Comparison of ENCODE assay signal across 9 cellular contexts in the genomic region with DNA sequence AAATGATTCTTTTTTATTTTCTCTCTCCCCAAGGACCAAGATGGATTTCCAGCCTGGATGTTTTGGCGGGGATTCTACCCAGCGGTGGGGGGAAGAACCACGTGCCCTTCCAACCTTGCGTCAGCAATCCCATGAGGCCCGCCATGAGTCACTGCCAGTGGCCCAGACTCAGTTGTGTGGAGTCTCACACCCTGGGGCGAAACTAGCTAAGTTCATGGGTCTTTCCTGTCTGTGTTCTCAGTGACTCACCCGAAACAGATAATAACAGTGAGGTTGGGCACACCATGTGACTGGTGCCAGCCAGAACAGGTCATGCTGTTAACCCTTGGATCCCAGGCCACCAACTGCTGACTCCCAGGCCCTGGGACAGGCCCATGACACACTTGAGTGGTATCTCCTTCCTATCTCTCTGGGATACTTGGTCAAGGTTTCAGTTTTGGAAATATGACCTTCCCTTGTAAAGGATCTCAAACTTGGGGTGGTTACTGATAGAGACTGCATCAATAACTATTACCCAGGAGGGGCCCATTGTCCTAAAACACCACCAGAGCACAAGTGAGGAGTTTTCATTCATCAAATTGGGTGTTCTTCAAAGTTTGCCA.
DNase-seq lines count a peak whose midpoint lies in the region; ATAC-seq and TF ChIP-seq lines count a peak whose summit lies in the region.
"Had no signal": no experiment of that assay in that cellular context is flagged by ENCODE, and none has a peak within 500 bp of the region (broad histone marks: within the 10 kb centered on the region; RNA-seq: fewer than 3 reads in every experiment).

No MANE protein-coding gene starts in this region.

- ATAC-seq in GM18511 (IDR thresholded peaks at IDR 0.05; ENCODE audit: unreplicated experiment): peak; percentile 94
- peak; percentile 80 for ATAC-seq in HG02885 (IDR thresholded peaks at IDR 0.05; ENCODE audit: poor library complexity, unreplicated experiment)
- peak; percentile 78 for ATAC-seq in activated naive CD8-positive, alpha-beta T cell treated with anti-CD3 and anti-CD28 coated beads, Interleukin-2, amount 10 ng/mL, durations not matched to agents 7 days and 5 days (ENCODE audit: low read depth)
- ATAC-seq in stimulated activated memory B cell treated with anti-CD40 and anti-IgM and Interleukin-4, amounts not matched to agents 10 μg/mL and 1 μg/mL and 100 μg/mL, for 72 hours: peak; percentile 96

- H3K36me3 ChIP-seq in SK-N-SH (replicated peaks in 1 of 2; ENCODE audit: control insufficient read depth in 1 of 2, insufficient read depth in 2 of 2, low read length in 1 of 2) (no peaks in the 10 kb centered on the region), neural progenitor cell (no peaks in the 10 kb centered on the region)

- H3K27ac ChIP-seq in SK-N-SH (ENCODE audit: low read depth in 2 of 2, low read length in 1 of 2) (peak overlapping the region in 1 of 2 experiments; percentile 11; a peak in 1 of 4 replicates), neural progenitor cell (no peak overlapping the region)
- H3K27ac ChIP-seq: VCaP had no signal

- H3K9me3 ChIP-seq in SK-N-SH (no peaks in the 10 kb centered on the region), neural progenitor cell (ENCODE audit: low read depth) (no peaks in the 10 kb centered on the region)

- DNase-seq in SK-N-SH (no peak), lower leg skin (ENCODE audit: low spot score in 2 of 2) (peak; percentile 84 to 94), NCI-H1694 treated with DMSO at 0.1 percent for 48 hours (lab: John Stamatoyannopoulos, UW) (no peak), neural progenitor cell (ENCODE audit: low spot score) (no peak)
- no peak for DNase-seq in activated naive CD8-positive, alpha-beta T cell treated with anti-CD3 and anti-CD28 coated beads, Interleukin-2, amount 10 ng/mL, durations not matched to agents 7 days and 5 days

- no peak overlapping the region for H3K9ac ChIP-seq in SK-N-SH
- no peak overlapping the region for H3K9ac ChIP-seq in neural progenitor cell

- intact Hi-C loops in lower leg skin (cut with DNase I; ENCODE audit: low total_unique reads): no loop called here

- TF ChIP-seq EP300 in SK-N-SH (IDR thresholded peaks at IDR 0.05; ENCODE audit: borderline replicate concordance in 1 of 2, low read depth in 1 of 2, low read length in 1 of 2): no peak

- no peaks in the 10 kb centered on the region for H4K20me1 ChIP-seq in SK-N-SH (ENCODE audit: insufficient read depth)
- no peaks in the 10 kb centered on the region for H4K20me1 ChIP-seq in neural progenitor cell (ENCODE audit: low read depth)

- 64% methylated on average over 6 of the region's 7 CpGs for WGBS in SK-N-SH (ENCODE audit: low lambda C conversion rate)
- WGBS in lower leg skin, 2 donors: 24 to 37% methylated on average over 7 of the region's 7 CpGs

- H2AFZ ChIP-seq in SK-N-SH (ENCODE audit: low read depth) (no peak overlapping the region; the same call in 1 of the 2 replicates), neural progenitor cell (replicated peaks) (no peak overlapping the region)

- H3K4me3 ChIP-seq in SK-N-SH (ENCODE audit: low read depth in 2 of 2, low read length in 1 of 2): no peak overlapping the region
- no peak overlapping the region for H3K4me3 ChIP-seq in lower leg skin (ENCODE audit: low read depth, poor library complexity, severe bottlenecking)
- H3K4me3 ChIP-seq in neural progenitor cell: no peak overlapping the region

- H3K4me3 Mint-ChIP-seq in activated naive CD8-positive, alpha-beta T cell treated with anti-CD3 and anti-CD28 coated beads, Interleukin-2, amount 10 ng/mL, durations not matched to agents 7 days and 5 days: no peak overlapping the region
- no peak overlapping the region for H3K4me3 Mint-ChIP-seq in stimulated activated memory B cell treated with anti-CD40 and anti-IgM and Interleukin-4, amounts not matched to agents 10 μg/mL and 1 μg/mL and 100 μg/mL, for 72 hours
- H3K4me3 Mint-ChIP-seq in neural progenitor cell: no peak overlapping the region

- H3F3A ChIP-seq in SK-N-SH (replicated peaks; ENCODE audit: insufficient read depth) (no peaks in the 10 kb centered on the region), neural progenitor cell (ENCODE audit: low read depth) (no peaks in the 10 kb centered on the region)

- H3K27me3 ChIP-seq in SK-N-SH (ENCODE audit: insufficient read depth) (no peaks in the 10 kb centered on the region), neural progenitor cell (no peaks in the 10 kb centered on the region)

- CTCF ChIA-PET in SK-N-SH (lab: Yijun Ruan, JAX): no interaction called here

- TF ChIP-seq POLR2A in lower leg skin (IDR thresholded peaks at IDR 0.05): no peak

- TF ChIP-seq RAD21 in SK-N-SH (IDR thresholded peaks at IDR 0.05; ENCODE audit: low read length): no peak

- no peak for TF ChIP-seq CTCF in SK-N-SH (IDR thresholded peaks at IDR 0.05)
- TF ChIP-seq CTCF in lower leg skin (IDR thresholded peaks at IDR 0.05): no peak
- TF ChIP-seq CTCF in neural progenitor cell (IDR thresholded peaks at IDR 0.05): no peak

- POLR2A ChIA-PET in SK-N-SH (lab: Yijun Ruan, JAX): no interaction called here
- POLR2A ChIA-PET in activated naive CD8-positive, alpha-beta T cell treated with anti-CD3 and anti-CD28 coated beads, Interleukin-2, amount 10 ng/mL, durations not matched to agents 7 days and 5 days (lab: Charles Lee): interaction anchor here (0.9 to 1.5 kb wide), 2 partner anchors 11 to 63 kb away, joined by 3 to 4 read pairs; no protein-coding TSS in a partner anchor

- H3K27me3 Mint-ChIP-seq in activated naive CD8-positive, alpha-beta T cell treated with anti-CD3 and anti-CD28 coated beads, Interleukin-2, amount 10 ng/mL, durations not matched to agents 7 days and 5 days: peaks cover 2% of the 10 kb centered on the region
- no peaks in the 10 kb centered on the region for H3K27me3 Mint-ChIP-seq in stimulated activated memory B cell treated with anti-CD40 and anti-IgM and Interleukin-4, amounts not matched to agents 10 μg/mL and 1 μg/mL and 100 μg/mL, for 72 hours
- H3K27me3 Mint-ChIP-seq in neural progenitor cell (ENCODE audit: insufficient read depth, low read depth): peaks cover 12% of the 10 kb centered on the region

- H3K36me3 Mint-ChIP-seq in activated naive CD8-positive, alpha-beta T cell treated with anti-CD3 and anti-CD28 coated beads, Interleukin-2, amount 10 ng/mL, durations not matched to agents 7 days and 5 days: peaks cover 1% of the 10 kb centered on the region
- no peaks in the 10 kb centered on the region for H3K36me3 Mint-ChIP-seq in stimulated activated memory B cell treated with anti-CD40 and anti-IgM and Interleukin-4, amounts not matched to agents 10 μg/mL and 1 μg/mL and 100 μg/mL, for 72 hours
- H3K36me3 Mint-ChIP-seq in neural progenitor cell: no peaks in the 10 kb centered on the region

- H3K4me1 ChIP-seq in SK-N-SH (ENCODE audit: control insufficient read depth in 1 of 2, insufficient read depth in 2 of 2, low read depth in 1 of 2, low read length in 1 of 2): no peaks in the 10 kb centered on the region
- H3K4me1 ChIP-seq in neural progenitor cell: no peaks in the 10 kb centered on the region

- H3K4me2 ChIP-seq in SK-N-SH (no peak overlapping the region), neural progenitor cell (no peak overlapping the region)

- no peaks in the 10 kb centered on the region for H3K9me3 Mint-ChIP-seq in activated naive CD8-positive, alpha-beta T cell treated with anti-CD3 and anti-CD28 coated beads, Interleukin-2, amount 10 ng/mL, durations not matched to agents 7 days and 5 days
- no peaks in the 10 kb centered on the region for H3K9me3 Mint-ChIP-seq in stimulated activated memory B cell treated with anti-CD40 and anti-IgM and Interleukin-4, amounts not matched to agents 10 μg/mL and 1 μg/mL and 100 μg/mL, for 72 hours
- no peaks in the 10 kb centered on the region for H3K9me3 Mint-ChIP-seq in neural progenitor cell

- H3K27ac Mint-ChIP-seq in activated naive CD8-positive, alpha-beta T cell treated with anti-CD3 and anti-CD28 coated beads, Interleukin-2, amount 10 ng/mL, durations not matched to agents 7 days and 5 days: peak overlapping the region; percentile 58
- peak overlapping the region; percentile 69 for H3K27ac Mint-ChIP-seq in stimulated activated memory B cell treated with anti-CD40 and anti-IgM and Interleukin-4, amounts not matched to agents 10 μg/mL and 1 μg/mL and 100 μg/mL, for 72 hours
- no peak overlapping the region for H3K27ac Mint-ChIP-seq in neural progenitor cell

- H3K9me2 ChIP-seq in SK-N-SH: no peaks in the 10 kb centered on the region

- H3K79me2 ChIP-seq in SK-N-SH (ENCODE audit: insufficient read depth) (no peaks in the 10 kb centered on the region), neural progenitor cell (ENCODE audit: low read depth) (no peaks in the 10 kb centered on the region)

- peaks cover 49% of the 10 kb centered on the region for H3K4me1 Mint-ChIP-seq in activated naive CD8-positive, alpha-beta T cell treated with anti-CD3 and anti-CD28 coated beads, Interleukin-2, amount 10 ng/mL, durations not matched to agents 7 days and 5 days
- peaks cover 46% of the 10 kb centered on the region for H3K4me1 Mint-ChIP-seq in stimulated activated memory B cell treated with anti-CD40 and anti-IgM and Interleukin-4, amounts not matched to agents 10 μg/mL and 1 μg/mL and 100 μg/mL, for 72 hours
- no peaks in the 10 kb centered on the region for H3K4me1 Mint-ChIP-seq in neural progenitor cell

TF ChIP-seq in SK-N-SH, 30 proteins besides CTCF, POLR2A, EP300 and RAD21:
- no peak for TF ChIP-seq RXRA (IDR thresholded peaks at IDR 0.05; ENCODE audit: borderline replicate concordance, low read depth)
- peak; percentile 44; the same call in 1 of the 2 replicates for TF ChIP-seq FOSL2 (IDR thresholded peaks at IDR 0.05; ENCODE audit: borderline replicate concordance, low read depth)
- TF ChIP-seq, protein P1, sequence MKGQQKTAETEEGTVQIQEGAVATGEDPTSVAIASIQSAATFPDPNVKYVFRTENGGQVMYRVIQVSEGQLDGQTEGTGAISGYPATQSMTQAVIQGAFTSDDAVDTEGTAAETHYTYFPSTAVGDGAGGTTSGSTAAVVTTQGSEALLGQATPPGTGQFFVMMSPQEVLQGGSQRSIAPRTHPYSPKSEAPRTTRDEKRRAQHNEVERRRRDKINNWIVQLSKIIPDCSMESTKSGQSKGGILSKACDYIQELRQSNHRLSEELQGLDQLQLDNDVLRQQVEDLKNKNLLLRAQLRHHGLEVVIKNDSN (IDR thresholded peaks at IDR 0.05; ENCODE audit: borderline replicate concordance, low read depth): peak; percentile 35; the same call in 1 of the 2 replicates

Comparison
In these comparisons a context has a peak if more than half of its experiments do, and no peak if none do; other contexts are left out.
1. DNase-seq: peak in lower leg skin (2 of 2); none in SK-N-SH (single experiment), activated naive CD8-positive, alpha-beta T cell treated with anti-CD3 and anti-CD28 coated beads, Interleukin-2, amount 10 ng/mL, durations not matched to agents 7 days and 5 days (single experiment), NCI-H1694 treated with DMSO at 0.1 percent for 48 hours (single experiment) and neural progenitor cell (single experiment).
2. Peak in every context shown above with its lines, with median percentiles within 50 percentile points of each other: ATAC-seq.